Comparison of ENCODE assay signal across 1 cellular context in genomic region chr16:30352488-30353401, GRCh38.
A peak's percentile ranks its signal among the peaks of the same experiment; 100 is the strongest.
TF ChIP-seq lines count a peak whose summit lies in the region.

No MANE protein-coding gene starts in this region.

TF ChIP-seq in HepG2, 621 proteins besides CTCF, POLR2A, EP300 and RAD21 (continued from another document):
- no peak for TF ChIP-seq NFAT5 (CRISPR knock-in tag; IDR thresholded peaks at IDR 0.05)
- no peak for TF ChIP-seq SKI (IDR thresholded peaks at IDR 0.05; ENCODE audit: partially characterized antibody)
- no peak for TF ChIP-seq ETV6 (CRISPR knock-in tag; conservative IDR thresholded peaks at IDR 0.05)
- TF ChIP-seq ZNF609 (CRISPR knock-in tag; IDR thresholded peaks at IDR 0.05; ENCODE audit: borderline replicate concordance), result no peak
- no peak for TF ChIP-seq ISX (CRISPR knock-in tag; conservative IDR thresholded peaks at IDR 0.05)
- TF ChIP-seq, protein P1, sequence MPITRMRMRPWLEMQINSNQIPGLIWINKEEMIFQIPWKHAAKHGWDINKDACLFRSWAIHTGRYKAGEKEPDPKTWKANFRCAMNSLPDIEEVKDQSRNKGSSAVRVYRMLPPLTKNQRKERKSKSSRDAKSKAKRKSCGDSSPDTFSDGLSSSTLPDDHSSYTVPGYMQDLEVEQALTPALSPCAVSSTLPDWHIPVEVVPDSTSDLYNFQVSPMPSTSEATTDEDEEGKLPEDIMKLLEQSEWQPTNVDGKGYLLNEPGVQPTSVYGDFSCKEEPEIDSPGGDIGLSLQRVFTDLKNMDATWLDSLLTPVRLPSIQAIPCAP (CRISPR knock-in tag; IDR thresholded peaks at IDR 0.05; ENCODE audit: low read depth), result no peak
- no peak for TF ChIP-seq NFYB (CRISPR knock-in tag; IDR thresholded peaks at IDR 0.05)
- TF ChIP-seq BRCA1 (CRISPR knock-in tag; IDR thresholded peaks at IDR 0.05), result no peak
- no peak for TF ChIP-seq SP140L (CRISPR knock-in tag; IDR thresholded peaks at IDR 0.05; ENCODE audit: borderline replicate concordance)
- no peak for TF ChIP-seq CBFB (CRISPR knock-in tag; IDR thresholded peaks at IDR 0.05)
- peak; percentile 18; the same call in 1 of the 2 replicates for TF ChIP-seq ATF7-NPFF (CRISPR knock-in tag; IDR thresholded peaks at IDR 0.05; ENCODE audit: low read depth)
- no peak for TF ChIP-seq ISL2 (CRISPR knock-in tag; IDR thresholded peaks at IDR 0.05)
- TF ChIP-seq MED13 (CRISPR knock-in tag; IDR thresholded peaks at IDR 0.05), result no peak
- no peak for TF ChIP-seq GTF2F1 (IDR thresholded peaks at IDR 0.05; ENCODE audit: low read length)
- no peak for TF ChIP-seq ZBTB3 (CRISPR knock-in tag; IDR thresholded peaks at IDR 0.05; ENCODE audit: borderline replicate concordance, low read depth)
- TF ChIP-seq ZFP36L2 (CRISPR knock-in tag; IDR thresholded peaks at IDR 0.05), result no peak
- TF ChIP-seq ZBTB14 (CRISPR knock-in tag; IDR thresholded peaks at IDR 0.05), result no peak
- TF ChIP-seq, protein P2, sequence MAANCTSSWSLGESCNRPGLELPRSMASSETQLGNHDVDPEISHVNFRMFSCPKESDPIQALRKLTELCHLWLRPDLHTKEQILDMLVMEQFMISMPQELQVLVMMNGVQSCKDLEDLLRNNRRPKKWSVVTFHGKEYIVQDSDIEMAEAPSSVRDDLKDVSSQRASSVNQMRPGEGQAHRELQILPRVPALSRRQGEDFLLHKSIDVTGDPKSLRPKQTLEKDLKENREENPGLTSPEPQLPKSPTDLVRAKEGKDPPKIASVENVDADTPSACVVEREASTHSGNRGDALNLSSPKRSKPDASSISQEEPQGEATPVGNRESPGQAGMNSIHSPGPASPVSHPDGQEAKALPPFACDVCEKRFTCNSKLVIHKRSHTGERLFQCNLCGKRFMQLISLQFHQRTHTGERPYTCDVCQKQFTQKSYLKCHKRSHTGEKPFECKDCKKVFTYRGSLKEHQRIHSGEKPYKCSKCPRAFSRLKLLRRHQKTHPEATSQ (CRISPR knock-in tag; IDR thresholded peaks at IDR 0.05; ENCODE audit: borderline replicate concordance), result 0 out of 2 replicates have a peak, but pooled peaks have one; percentile 67
- TF ChIP-seq, protein P3, sequence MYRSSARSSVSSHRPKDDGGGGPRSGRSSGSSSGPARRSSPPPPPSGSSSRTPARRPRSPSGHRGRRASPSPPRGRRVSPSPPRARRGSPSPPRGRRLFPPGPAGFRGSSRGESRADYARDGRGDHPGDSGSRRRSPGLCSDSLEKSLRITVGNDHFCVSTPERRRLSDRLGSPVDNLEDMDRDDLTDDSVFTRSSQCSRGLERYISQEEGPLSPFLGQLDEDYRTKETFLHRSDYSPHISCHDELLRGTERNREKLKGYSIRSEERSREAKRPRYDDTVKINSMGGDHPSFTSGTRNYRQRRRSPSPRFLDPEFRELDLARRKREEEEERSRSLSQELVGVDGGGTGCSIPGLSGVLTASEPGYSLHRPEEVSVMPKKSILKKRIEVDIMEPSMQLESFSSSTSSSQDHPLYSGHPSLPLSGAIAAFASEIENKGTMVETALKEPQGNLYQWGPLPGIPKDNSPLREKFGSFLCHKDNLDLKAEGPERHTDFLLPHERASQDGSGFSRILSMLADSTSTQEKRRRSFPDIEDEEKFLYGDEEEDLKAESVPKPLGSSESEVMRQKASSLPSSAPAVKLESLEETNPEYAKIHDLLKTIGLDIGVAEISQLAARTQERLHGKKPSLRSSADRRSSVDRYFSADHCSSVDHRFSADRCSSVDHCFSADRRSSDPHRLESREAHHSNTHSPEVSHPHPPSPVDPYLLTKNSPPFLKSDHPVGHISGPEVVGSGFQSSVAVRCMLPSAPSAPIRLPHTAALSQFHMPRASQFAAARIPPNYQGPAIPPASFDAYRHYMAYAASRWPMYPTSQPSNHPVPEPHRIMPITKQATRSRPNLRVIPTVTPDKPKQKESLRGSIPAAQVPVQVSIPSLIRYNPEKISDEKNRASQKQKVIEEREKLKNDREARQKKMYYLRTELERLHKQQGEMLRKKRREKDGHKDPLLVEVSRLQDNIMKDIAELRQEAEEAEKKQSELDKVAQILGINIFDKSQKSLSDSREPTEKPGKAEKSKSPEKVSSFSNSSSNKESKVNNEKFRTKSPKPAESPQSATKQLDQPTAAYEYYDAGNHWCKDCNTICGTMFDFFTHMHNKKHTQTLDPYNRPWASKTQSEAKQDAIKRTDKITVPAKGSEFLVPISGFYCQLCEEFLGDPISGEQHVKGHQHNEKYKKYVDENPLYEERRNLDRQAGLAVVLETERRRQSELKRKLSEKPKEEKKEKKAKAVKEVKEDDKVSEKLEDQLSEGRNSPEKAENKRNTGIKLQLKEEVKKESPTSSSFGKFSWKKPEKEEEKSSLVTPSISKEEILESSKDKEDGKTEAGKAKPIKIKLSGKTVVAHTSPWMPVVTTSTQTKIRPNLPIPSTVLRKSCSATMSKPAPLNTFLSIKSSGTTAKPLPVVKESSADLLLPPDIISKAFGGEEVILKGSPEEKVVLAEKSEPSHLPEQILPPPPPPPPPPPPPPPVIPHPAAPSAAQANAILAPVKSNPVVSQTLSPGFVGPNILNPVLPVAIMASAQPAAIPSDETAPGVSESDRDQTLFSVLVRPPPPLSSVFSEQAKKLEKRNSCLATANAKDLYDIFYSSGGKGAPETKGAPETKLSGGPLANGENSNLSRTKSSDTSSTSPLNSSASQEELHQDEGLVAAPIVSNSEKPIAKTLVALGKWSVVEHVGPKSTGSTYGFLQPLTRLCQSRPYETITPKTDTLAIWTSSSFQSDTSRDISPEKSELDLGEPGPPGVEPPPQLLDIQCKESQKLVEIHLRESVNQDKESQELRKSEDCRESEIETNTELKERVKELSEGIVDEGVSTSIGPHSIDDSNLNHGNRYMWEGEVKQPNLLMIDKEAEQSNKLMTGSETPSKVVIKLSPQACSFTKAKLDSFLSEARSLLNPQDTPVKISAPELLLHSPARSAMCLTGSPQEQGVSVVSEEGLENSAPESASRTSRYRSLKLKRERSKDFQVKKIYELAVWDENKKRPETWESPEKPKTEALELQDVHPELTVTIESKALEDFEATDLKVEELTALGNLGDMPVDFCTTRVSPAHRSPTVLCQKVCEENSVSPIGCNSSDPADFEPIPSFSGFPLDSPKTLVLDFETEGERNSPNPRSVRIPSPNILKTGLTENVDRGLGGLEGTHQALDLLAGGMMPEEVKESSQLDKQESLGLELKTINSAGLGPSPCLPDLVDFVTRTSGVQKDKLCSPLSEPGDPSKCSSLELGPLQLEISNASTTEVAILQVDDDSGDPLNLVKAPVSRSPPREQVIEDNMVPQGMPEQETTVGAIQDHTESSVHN (CRISPR knock-in tag; IDR thresholded peaks at IDR 0.05), result no peak
- TF ChIP-seq JARID2 (CRISPR knock-in tag; IDR thresholded peaks at IDR 0.05; ENCODE audit: insufficient replicate concordance), result no peak
- TF ChIP-seq ZNF720 (CRISPR knock-in tag; IDR thresholded peaks at IDR 0.05), result no peak
